In the genomic region with DNA sequence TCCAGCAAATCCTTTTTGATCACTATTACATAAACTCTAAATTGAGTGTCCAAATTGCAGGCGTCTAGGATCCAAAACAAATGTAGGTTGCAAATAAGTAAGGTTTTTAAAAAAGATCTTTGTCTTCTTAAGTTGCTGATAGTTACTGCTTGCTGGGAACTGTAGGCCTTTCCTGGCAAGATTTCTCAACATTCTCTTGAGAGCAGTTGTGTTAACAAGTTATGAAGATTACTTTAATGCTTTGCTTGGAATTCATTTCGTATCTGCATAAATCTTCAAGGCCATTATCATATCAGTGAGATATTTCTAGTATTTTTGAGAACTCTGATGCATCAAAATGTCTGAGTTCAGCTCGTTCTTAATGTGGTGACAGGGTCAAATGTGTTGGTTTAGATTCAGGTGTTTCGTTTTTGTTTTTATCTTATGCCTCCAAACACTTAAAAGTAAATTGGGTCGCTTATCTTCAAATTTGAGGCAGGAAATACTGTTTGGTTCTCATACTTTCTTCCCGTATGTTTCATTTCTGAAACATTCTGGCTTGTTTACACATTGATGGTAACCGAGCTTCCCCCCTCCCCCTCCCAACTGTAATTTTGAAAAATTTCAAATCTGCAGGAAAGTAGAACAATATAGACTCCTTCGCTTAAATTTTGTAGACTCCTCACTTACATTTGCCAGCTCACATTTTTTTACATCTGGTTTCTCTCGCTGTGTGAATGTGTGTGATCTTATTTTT, we compare ENCODE assay signal across 16 cellular contexts.
DNase-seq lines count a peak whose midpoint lies in the region; ATAC-seq, FAIRE-seq and TF ChIP-seq lines count a peak whose summit lies in the region.
"Had no signal": no experiment of that assay in that cellular context is flagged by ENCODE, and none has a peak within 500 bp of the region (broad histone marks: within the 10 kb centered on the region; RNA-seq: fewer than 3 reads in every experiment).

No MANE protein-coding gene starts in this region.

- H3K4me3 ChIP-seq in right atrium auricular region (no peak overlapping the region), GM12878 (no peak overlapping the region)
- H3K4me3 ChIP-seq: ascending aorta, SK-N-MC had no signal

- CTCF ChIA-PET in GM12878 (lab: Yijun Ruan, JAX): interaction anchor here (1.0 to 3.4 kb wide), 4 partner anchors 8 to 165 kb away, joined by 4 to 15 read pairs (median 4); no protein-coding TSS in a partner anchor

- H3K4me2 ChIP-seq in GM12878 (ENCODE audit: control insufficient read depth, insufficient read depth): no peak overlapping the region
- H3K4me2 ChIP-seq: KMS-11 had no signal

- TF ChIP-seq EP300 in GM12878 (IDR thresholded peaks at IDR 0.05; ENCODE audit: borderline replicate concordance in 1 of 2, control insufficient read depth in 1 of 2, low read depth in 2 of 2, low read length in 2 of 2): no peak

- H3K9ac ChIP-seq in GM12878 (ENCODE audit: control insufficient read depth, insufficient read depth, low read length): no peak overlapping the region
- H3K9ac ChIP-seq: KMS-11 had no signal

- POLR2A ChIA-PET in GM12878 (lab: Charles Lee): no interaction called here

- H3K79me2 ChIP-seq in GM12878 (ENCODE audit: control insufficient read depth, insufficient read depth, low read length): no peaks in the 10 kb centered on the region

- no peaks in the 10 kb centered on the region for H3K36me3 Mint-ChIP-seq in mesothelial cell of epicardium

- H3K27ac Mint-ChIP-seq in mesothelial cell of epicardium: peak overlapping the region; percentile 96

- ATAC-seq in Right ventricle myocardium inferior: peak; percentile 66
- ATAC-seq in GM12878: no peak
- ATAC-seq in GM19023 (IDR thresholded peaks at IDR 0.05; ENCODE audit: unreplicated experiment): no peak
- no peak for ATAC-seq in HG02970 (IDR thresholded peaks at IDR 0.05; ENCODE audit: low FRiP score, unreplicated experiment)

- RAD21 ChIA-PET in GM12878 (lab: Charles Lee; ENCODE audit: unreplicated experiment): interaction anchor here (1.0 kb wide), 1 partner anchor 165 kb away, joined by 3 read pairs; no protein-coding TSS in a partner anchor

- peaks cover 3% of the 10 kb centered on the region for H3K9me3 Mint-ChIP-seq in mesothelial cell of epicardium

- H3K27me3 ChIP-seq in right atrium auricular region (no peaks in the 10 kb centered on the region), GM12878 (replicated peaks in 1 of 2; ENCODE audit: control insufficient read depth in 2 of 2, insufficient read depth in 2 of 2, low read length in 1 of 2) (no peaks in the 10 kb centered on the region; a peak in 1 of 4 replicates)
- H3K27me3 ChIP-seq: ascending aorta had no signal

- intact Hi-C loops in Right ventricle myocardium inferior (cut with DNase I) (no loop called here), GM12878 (cut with micrococcal nuclease; ENCODE audit: unreplicated experiment) (no loop called here)

- H4K20me1 ChIP-seq in GM12878 (ENCODE audit: control insufficient read depth, insufficient read depth): no peaks in the 10 kb centered on the region

- peaks cover 37% of the 10 kb centered on the region for H3K4me1 Mint-ChIP-seq in mesothelial cell of epicardium

- H3K4me3 Mint-ChIP-seq in mesothelial cell of epicardium: peak overlapping the region; percentile 11

- H3K27me3 Mint-ChIP-seq in mesothelial cell of epicardium (ENCODE audit: low read depth): no peaks in the 10 kb centered on the region

- H3K9me3 ChIP-seq in right atrium auricular region (no peaks in the 10 kb centered on the region), GM12878 (replicated peaks; ENCODE audit: control insufficient read depth, insufficient read depth, low read length) (no peaks in the 10 kb centered on the region)
- H3K9me3 ChIP-seq: ascending aorta had no signal

- DNase-seq in Right ventricle myocardium inferior (ENCODE audit: missing footprints) (no peak), right atrium auricular region (ENCODE audit: low spot score) (no peak), GM12878 (ENCODE audit: low read depth, low spot score) (no peak), mesothelial cell of epicardium (ENCODE audit: low spot score in 2 of 2, unreplicated experiment in 2 of 2) (no peak), glomerular visceral epithelial cell (ENCODE audit: extremely low spot score) (no peak), iPS-NIHi11 (ENCODE audit: low spot score) (no peak)
- DNase-seq: effector CD8-positive, alpha-beta T cell; hippocampal formation; NCI-H1930; retina had no signal

- no peak overlapping the region for H2AFZ ChIP-seq in GM12878 (ENCODE audit: control insufficient read depth, low read depth, low read length)

- SMC1A ChIA-PET in GM12878 (lab: Charles Lee; ENCODE audit: uncharacterized antibody, unreplicated experiment): no interaction called here

- 11% methylated on average over 9 of the region's 9 CpGs for WGBS in GM12878 (ENCODE audit: insufficient coverage, insufficient replicate concordance, low lambda C conversion rate, missing lambda C conversion rate)

- H3K36me3 ChIP-seq in right atrium auricular region: no peaks in the 10 kb centered on the region
- H3K36me3 ChIP-seq in GM12878 (ENCODE audit: control insufficient read depth in 2 of 2, insufficient read depth in 2 of 2, low read length in 1 of 2): no peaks in the 10 kb centered on the region
- H3K36me3 ChIP-seq: ascending aorta had no signal

- H3K4me1 ChIP-seq in right atrium auricular region (peaks cover 0 to 21% of the 10 kb centered on the region in 2 donors), GM12878 (ENCODE audit: control insufficient read depth, insufficient read depth, low read length) (no peaks in the 10 kb centered on the region)
- H3K4me1 ChIP-seq: ascending aorta had no signal

- TF ChIP-seq RAD21 in GM12878 (IDR thresholded peaks at IDR 0.05; ENCODE audit: insufficient read depth, low read depth, low read length): no peak

- FAIRE-seq in GM12878 (lab: Jason Lieb, UNC): peak; percentile 44
- FAIRE-seq: GM18507 had no signal

- in situ Hi-C loops in GM12878 (cut with MboI): no loop called here

- BruUV-seq in GM12878 (replicated peaks; lab: Mats Ljungman, UMichigan): no TSS peak

- no peak for TF ChIP-seq POLR2A in GM12878 (IDR thresholded peaks at IDR 0.05; ENCODE audit: low read depth, low read length)

- TF ChIP-seq CTCF in right atrium auricular region (IDR thresholded peaks at IDR 0.05): no peak
- TF ChIP-seq CTCF in GM12878 (IDR thresholded peaks at IDR 0.05 in 2 of 3, conservative IDR thresholded peaks at IDR 0.05 in 1 of 3; ENCODE audit: control insufficient read depth in 2 of 3, extremely low read depth in 1 of 3, insufficient read depth in 1 of 3, low read depth in 3 of 3, low read length in 3 of 3): no peak
- TF ChIP-seq CTCF in mesothelial cell of epicardium (IDR thresholded peaks at IDR 0.05; ENCODE audit: unreplicated experiment): no peak

- H3K27ac ChIP-seq in right atrium auricular region (no peak overlapping the region), GM12878 (ENCODE audit: control insufficient read depth, insufficient read depth) (no peak overlapping the region)
- H3K27ac ChIP-seq: ascending aorta, KMS-11, SK-N-MC had no signal

TF ChIP-seq in GM12878, 131 proteins besides CTCF, POLR2A, EP300 and RAD21 (continues in another document):
- TF ChIP-seq IKZF2 (IDR thresholded peaks at IDR 0.05): no peak
- no peak for TF ChIP-seq JUND (IDR thresholded peaks at IDR 0.05; ENCODE audit: low read depth, low read length)
- TF ChIP-seq EED (IDR thresholded peaks at IDR 0.05; ENCODE audit: low read depth): no peak
- no peak for TF ChIP-seq RFX5 (IDR thresholded peaks at IDR 0.05; ENCODE audit: low read depth, low read length)
- no peak for TF ChIP-seq ZSCAN29 (IDR thresholded peaks at IDR 0.05)
- TF ChIP-seq EZH2 (IDR thresholded peaks at IDR 0.05; ENCODE audit: borderline replicate concordance, control insufficient read depth, low read depth, low read length): no peak
- TF ChIP-seq, protein P1, sequence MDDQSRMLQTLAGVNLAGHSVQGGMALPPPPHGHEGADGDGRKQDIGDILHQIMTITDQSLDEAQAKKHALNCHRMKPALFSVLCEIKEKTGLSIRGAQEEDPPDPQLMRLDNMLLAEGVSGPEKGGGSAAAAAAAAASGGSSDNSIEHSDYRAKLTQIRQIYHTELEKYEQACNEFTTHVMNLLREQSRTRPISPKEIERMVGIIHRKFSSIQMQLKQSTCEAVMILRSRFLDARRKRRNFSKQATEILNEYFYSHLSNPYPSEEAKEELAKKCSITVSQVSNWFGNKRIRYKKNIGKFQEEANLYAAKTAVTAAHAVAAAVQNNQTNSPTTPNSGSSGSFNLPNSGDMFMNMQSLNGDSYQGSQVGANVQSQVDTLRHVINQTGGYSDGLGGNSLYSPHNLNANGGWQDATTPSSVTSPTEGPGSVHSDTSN (IDR thresholded peaks at IDR 0.05; ENCODE audit: insufficient replicate concordance, low read depth, low read length): no peak
- no peak for TF ChIP-seq TBL1XR1 (IDR thresholded peaks at IDR 0.05; ENCODE audit: low read depth, low read length)
- TF ChIP-seq, protein P2, sequence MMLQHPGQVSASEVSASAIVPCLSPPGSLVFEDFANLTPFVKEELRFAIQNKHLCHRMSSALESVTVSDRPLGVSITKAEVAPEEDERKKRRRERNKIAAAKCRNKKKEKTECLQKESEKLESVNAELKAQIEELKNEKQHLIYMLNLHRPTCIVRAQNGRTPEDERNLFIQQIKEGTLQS (IDR thresholded peaks at IDR 0.05; ENCODE audit: borderline replicate concordance, extremely low read depth, low read depth, low read length): no peak
